Comparison of ENCODE assay signal across 24 cellular contexts in genomic region chr1:17032741-17033140, GRCh38. TPM values are rescaled to one million over a fixed set of nuclear protein-coding genes. Genes with fewer than 3 reads are reported as not detected.
"Had no signal": no experiment of that assay in that cellular context is flagged by ENCODE, and none has a peak within 500 bp of the region (broad histone marks: within the 10 kb centered on the region; RNA-seq: fewer than 3 reads in every experiment).

No MANE protein-coding gene starts in this region.

- H3K27ac ChIP-seq: dorsolateral prefrontal cortex, neural progenitor cell, ovary, right atrium auricular region, sigmoid colon, skin epidermis, testis, tibial nerve had no signal

- H3K9ac ChIP-seq: neural progenitor cell had no signal

- DNase-seq: cortex of kidney; dorsolateral prefrontal cortex; effector CD8-positive, alpha-beta T cell; foreskin melanocyte; heart left ventricle; hippocampal formation; left colon; left ventricle myocardium superior; mesenchymal stem cell; midbrain; nucleus accumbens; ovary; sigmoid colon; stimulated activated CD4-positive, alpha-beta T cell treated with anti-CD3 and anti-CD28 coated beads, Interleukin-2, amount 100 ng/mL, for 24 hours; stimulated activated CD4-positive, alpha-beta T cell treated with anti-CD3 and anti-CD28 coated beads, Interleukin-4, amount 100 ng/mL, for 4 hours; stimulated activated naive B cell treated with anti-CD40 and anti-IgM and Interleukin-4, amounts not matched to agents 10 μg/mL and 1 μg/mL and 100 μg/mL, for 72 hours; stimulated activated naive CD8-positive, alpha-beta T cell treated with anti-CD3 and anti-CD28 coated beads, Interleukin-15, amount 100 ng/mL, for 72 hours had no signal

- H3K36me3 ChIP-seq: neural progenitor cell, ovary had no signal

- H3K9me3 ChIP-seq: heart left ventricle, ovary, right atrium auricular region, sigmoid colon, testis, tibial nerve had no signal

- H3K4me1 ChIP-seq: neural progenitor cell, right atrium auricular region, testis had no signal

- H3K27me3 ChIP-seq: dorsolateral prefrontal cortex, heart left ventricle, neural progenitor cell, ovary, right atrium auricular region, sigmoid colon, testis, tibial nerve had no signal

- H3K4me3 ChIP-seq: dorsolateral prefrontal cortex, heart left ventricle, lung, neural progenitor cell, ovary, right atrium auricular region, sigmoid colon, skin epidermis, testis, tibial nerve had no signal

- H2AFZ ChIP-seq: neural progenitor cell had no signal

- ATAC-seq: heart left ventricle; left colon; left ventricle myocardium superior; natural killer cell treated with Interleukin-12 subunit alpha and Interleukin-12 subunit beta and Interleukin-15 and Interleukin-18, amount 100 ng/mL, for 72 hours; stimulated activated naive B cell treated with anti-CD40 and anti-IgM and Interleukin-4, amounts not matched to agents 10 μg/mL and 1 μg/mL and 100 μg/mL, for 72 hours; stimulated activated naive CD8-positive, alpha-beta T cell treated with anti-CD3 and anti-CD28 coated beads, Interleukin-15, amount 100 ng/mL, for 72 hours had no signal

- H3K4me2 ChIP-seq: neural progenitor cell had no signal

RNA-seq across cellular contexts. Expression of gene MFAP2, which starts 52.3 kb away (rescaled TPM):
- total RNA-seq: natural killer cell treated with Interleukin-12 subunit alpha and Interleukin-12 subunit beta and Interleukin-15 and Interleukin-18, amount 100 ng/mL, for 72 hours had no signal
